13 cellular contexts compared by ENCODE assay signal in genomic region chr11:86492370-86493030, GRCh38.
"Had no signal": no experiment of that assay in that cellular context is flagged by ENCODE, and none has a peak within 500 bp of the region (broad histone marks: within the 10 kb centered on the region; RNA-seq: fewer than 3 reads in every experiment).

No MANE protein-coding gene starts in this region.

- H3K36me3 Mint-ChIP-seq: activated CD4-positive, alpha-beta memory T cell treated with anti-CD3 and anti-CD28 coated beads for 36 hours; immature natural killer cell; stimulated activated naive B cell treated with anti-CD40 and anti-IgM and Interleukin-4, amounts not matched to agents 10 μg/mL and 1 μg/mL and 100 μg/mL, for 72 hours had no signal

- H3K36me3 ChIP-seq: neutrophil, right lobe of liver had no signal

- H3K4me3 ChIP-seq: right lobe of liver had no signal

- H3K4me3 Mint-ChIP-seq: activated CD4-positive, alpha-beta memory T cell treated with anti-CD3 and anti-CD28 coated beads for 36 hours; effector memory CD8-positive, alpha-beta T cell; immature natural killer cell; stimulated activated naive B cell treated with anti-CD40 and anti-IgM and Interleukin-4, amounts not matched to agents 10 μg/mL and 1 μg/mL and 100 μg/mL, for 72 hours had no signal

- ATAC-seq: effector memory CD8-positive, alpha-beta T cell; left lobe of liver; stimulated activated naive B cell treated with anti-CD40 and anti-IgM and Interleukin-4, amounts not matched to agents 10 μg/mL and 1 μg/mL and 100 μg/mL, for 72 hours had no signal

- H3K4me1 ChIP-seq: right lobe of liver had no signal

- DNase-seq: activated CD4-positive, alpha-beta memory T cell treated with anti-CD3 and anti-CD28 coated beads for 36 hours; activated gamma-delta T cell; activated T-cell treated with anti-CD3 and anti-CD28 coated beads, Interleukin-2, amount 50 U/mL, for 48 hours; central memory CD4-positive, alpha-beta T cell; effector memory CD8-positive, alpha-beta T cell; immature natural killer cell; right lobe of liver; stimulated activated CD4-positive, alpha-beta T cell treated with anti-CD3 and anti-CD28 coated beads, Interleukin-2, amount 100 ng/mL, for 24 hours; stimulated activated naive B cell treated with anti-CD40 and anti-IgM and Interleukin-4, amounts not matched to agents 10 μg/mL and 1 μg/mL and 100 μg/mL, for 72 hours; T-helper 9 cell had no signal

- H3K9me3 ChIP-seq: neutrophil, right lobe of liver had no signal

- H3K27ac ChIP-seq: neutrophil, right lobe of liver, VCaP had no signal

- H3K27me3 ChIP-seq: neutrophil, right lobe of liver had no signal

- H3K27ac Mint-ChIP-seq: activated CD4-positive, alpha-beta memory T cell treated with anti-CD3 and anti-CD28 coated beads for 36 hours; effector memory CD8-positive, alpha-beta T cell; immature natural killer cell; stimulated activated naive B cell treated with anti-CD40 and anti-IgM and Interleukin-4, amounts not matched to agents 10 μg/mL and 1 μg/mL and 100 μg/mL, for 72 hours had no signal

- H3K27me3 Mint-ChIP-seq: effector memory CD8-positive, alpha-beta T cell; stimulated activated naive B cell treated with anti-CD40 and anti-IgM and Interleukin-4, amounts not matched to agents 10 μg/mL and 1 μg/mL and 100 μg/mL, for 72 hours had no signal

- H3K9me3 Mint-ChIP-seq: activated CD4-positive, alpha-beta memory T cell treated with anti-CD3 and anti-CD28 coated beads for 36 hours; effector memory CD8-positive, alpha-beta T cell; stimulated activated naive B cell treated with anti-CD40 and anti-IgM and Interleukin-4, amounts not matched to agents 10 μg/mL and 1 μg/mL and 100 μg/mL, for 72 hours had no signal
